Comparison of ENCODE assay signal across 21 cellular contexts in genomic region chr12:53074999-53075370, GRCh38. TPM values are rescaled to one million over a fixed set of nuclear protein-coding genes. Genes with fewer than 3 reads are reported as not detected.
"Had no signal": no experiment of that assay in that cellular context is flagged by ENCODE, and none has a peak within 500 bp of the region (broad histone marks: within the 10 kb centered on the region; RNA-seq: fewer than 3 reads in every experiment).

No MANE protein-coding gene starts in this region.

- H3K27me3 ChIP-seq: adrenal gland, cardiac muscle cell had no signal

- ATAC-seq: esophagus mucosa; left ventricle myocardium superior; right cardiac atrium; stimulated activated naive CD8-positive, alpha-beta T cell treated with anti-CD3 and anti-CD28 coated beads, Interleukin-15, amount 100 ng/mL, for 72 hours; T-helper 17 cell had no signal

- DNase-seq: activated B cell treated with CpG ODN at 0.5 μM for 24 hours; activated CD4-positive, alpha-beta T cell treated with anti-CD3 and anti-CD28 coated beads, Interleukin-2, amount 10 ng/mL, durations not matched to agents 7 days and 5 days; activated naive CD4-positive, alpha-beta T cell treated with anti-CD3 and anti-CD28 coated beads, Interleukin-2, amount 50 U/mL, for 16 hours; glutamatergic neuron; hypothalamus; left ventricle myocardium superior; nephron progenitor cell; occipital lobe; SHP77 treated with DMSO at 0.1 percent for 48 hours; stimulated activated naive CD8-positive, alpha-beta T cell treated with anti-CD3 and anti-CD28 coated beads, Interleukin-15, amount 100 ng/mL, for 72 hours; T-helper 17 cell had no signal

- H3K9me3 Mint-ChIP-seq: activated B cell treated with CpG ODN at 0.5 μM for 24 hours; activated CD4-positive, alpha-beta T cell treated with anti-CD3 and anti-CD28 coated beads, Interleukin-2, amount 10 ng/mL, durations not matched to agents 7 days and 5 days; activated T-helper 2 cell treated with anti-CD3 and anti-CD28 coated beads, Interferon-gamma antibody, Interleukin-2, Interleukin-4, amounts not matched to agents 10 μg/mL and 5 μg/mL and 100 μg/mL, durations not matched to agents 14 hours and 24 hours and 36 hours; memory B cell; nephron progenitor cell; stimulated activated naive CD8-positive, alpha-beta T cell treated with anti-CD3 and anti-CD28 coated beads, Interleukin-15, amount 100 ng/mL, for 72 hours had no signal

- H3K27ac Mint-ChIP-seq: activated B cell treated with CpG ODN at 0.5 μM for 24 hours; activated CD4-positive, alpha-beta T cell treated with anti-CD3 and anti-CD28 coated beads, Interleukin-2, amount 10 ng/mL, durations not matched to agents 7 days and 5 days; activated T-helper 2 cell treated with anti-CD3 and anti-CD28 coated beads, Interferon-gamma antibody, Interleukin-2, Interleukin-4, amounts not matched to agents 10 μg/mL and 5 μg/mL and 100 μg/mL, durations not matched to agents 14 hours and 24 hours and 36 hours; memory B cell; nephron progenitor cell had no signal

- H3K4me3 Mint-ChIP-seq: activated B cell treated with CpG ODN at 0.5 μM for 24 hours; activated CD4-positive, alpha-beta T cell treated with anti-CD3 and anti-CD28 coated beads, Interleukin-2, amount 10 ng/mL, durations not matched to agents 7 days and 5 days; memory B cell; nephron progenitor cell; stimulated activated naive CD8-positive, alpha-beta T cell treated with anti-CD3 and anti-CD28 coated beads, Interleukin-15, amount 100 ng/mL, for 72 hours; T-helper 17 cell had no signal

- H3K27me3 Mint-ChIP-seq: activated B cell treated with CpG ODN at 0.5 μM for 24 hours; activated CD4-positive, alpha-beta T cell treated with anti-CD3 and anti-CD28 coated beads, Interleukin-2, amount 10 ng/mL, durations not matched to agents 7 days and 5 days; memory B cell; progenitor cell of endocrine pancreas; stimulated activated naive CD8-positive, alpha-beta T cell treated with anti-CD3 and anti-CD28 coated beads, Interleukin-15, amount 100 ng/mL, for 72 hours; T-helper 17 cell had no signal

- H3K4me3 ChIP-seq: adrenal gland, cardiac muscle cell, smooth muscle cell, thoracic aorta had no signal

- H3K9me3 ChIP-seq: adrenal gland, thoracic aorta had no signal

RNA-seq across cellular contexts. Expression of gene IGFBP6, which starts 22.5 kb away (rescaled TPM):
- total RNA-seq: activated B cell treated with CpG ODN at 0.5 μM for 24 hours; activated T-helper 2 cell treated with anti-CD3 and anti-CD28 coated beads, Interferon-gamma antibody, Interleukin-2, Interleukin-4, amounts not matched to agents 10 μg/mL and 5 μg/mL and 100 μg/mL, durations not matched to agents 14 hours and 24 hours and 36 hours had no signal

RNA-seq across cellular contexts. Expression of gene SOAT2, which starts 28.3 kb away (rescaled TPM):
- total RNA-seq: activated B cell treated with CpG ODN at 0.5 μM for 24 hours; activated T-helper 2 cell treated with anti-CD3 and anti-CD28 coated beads, Interferon-gamma antibody, Interleukin-2, Interleukin-4, amounts not matched to agents 10 μg/mL and 5 μg/mL and 100 μg/mL, durations not matched to agents 14 hours and 24 hours and 36 hours; esophagus mucosa; fibroblast of villous mesenchyme; occipital lobe; smooth muscle cell had no signal
- polyA plus RNA-seq: smooth muscle cell had no signal
